Comparison of ENCODE assay signal across 18 cellular contexts in genomic region chr1:104120488-104120887, GRCh38.
DNase-seq lines count a peak whose midpoint lies in the region; FAIRE-seq and TF ChIP-seq lines count a peak whose summit lies in the region.
"Had no signal": no experiment of that assay in that cellular context is flagged by ENCODE, and none has a peak within 500 bp of the region (broad histone marks: within the 10 kb centered on the region; RNA-seq: fewer than 3 reads in every experiment).

No MANE protein-coding gene starts in this region.

- H3F3A ChIP-seq in DOHH2 (ENCODE audit: control insufficient read depth, insufficient read depth) (no peaks in the 10 kb centered on the region), GM23248 (ENCODE audit: insufficient read depth) (no peaks in the 10 kb centered on the region)

- CTCF ChIA-PET in OCI-LY7 (lab: Charles Lee; ENCODE audit: unreplicated experiment): no interaction called here

- H3K27me3 ChIP-seq in DOHH2 (ENCODE audit: control insufficient read depth, low read length) (no peaks in the 10 kb centered on the region), endodermal cell (ENCODE audit: control insufficient read depth, insufficient read depth, low read length, poor library complexity, severe bottlenecking) (no peaks in the 10 kb centered on the region), GM23248 (replicated peaks; ENCODE audit: insufficient read depth) (no peaks in the 10 kb centered on the region)
- H3K27me3 ChIP-seq: testis had no signal

- peaks cover 6% of the 10 kb centered on the region for H3K4me1 Mint-ChIP-seq in endodermal cell
- H3K4me1 Mint-ChIP-seq: stimulated activated effector memory CD8-positive, alpha-beta T cell treated with anti-CD3 and anti-CD28 coated beads, Interleukin-12 subunit alpha, Interleukin-12 subunit beta, amount 100 ng/mL, for 72 hours; T-cell had no signal

- H4K20me1 ChIP-seq in DOHH2 (ENCODE audit: control insufficient read depth, insufficient read depth, low read depth, low read length): no peaks in the 10 kb centered on the region
- H4K20me1 ChIP-seq in OCI-LY7 (ENCODE audit: insufficient read depth, low read length): no peaks in the 10 kb centered on the region
- H4K20me1 ChIP-seq in GM23248 (ENCODE audit: insufficient read depth): no peaks in the 10 kb centered on the region

- H3K9me3 ChIP-seq in DOHH2 (ENCODE audit: control insufficient read depth, insufficient read depth, low read length) (0 out of 2 replicates have a peak, but pooled peaks cover under 1% of the 10 kb centered on the region), OCI-LY7 (ENCODE audit: low read length) (no peaks in the 10 kb centered on the region), endodermal cell (ENCODE audit: control insufficient read depth, low read length) (no peaks in the 10 kb centered on the region), GM23248 (ENCODE audit: low read depth) (no peaks in the 10 kb centered on the region)
- H3K9me3 ChIP-seq: testis had no signal

- H3K4me1 ChIP-seq in DOHH2 (ENCODE audit: control insufficient read depth, low read length): no peaks in the 10 kb centered on the region
- no peaks in the 10 kb centered on the region for H3K4me1 ChIP-seq in OCI-LY7 (ENCODE audit: insufficient read depth, low read length, poor library complexity, severe bottlenecking)
- no peaks in the 10 kb centered on the region for H3K4me1 ChIP-seq in endodermal cell (ENCODE audit: control insufficient read depth, insufficient read depth, low read length)
- no peaks in the 10 kb centered on the region for H3K4me1 ChIP-seq in GM23248 (ENCODE audit: insufficient read depth)
- H3K4me1 ChIP-seq: parathyroid adenoma, testis had no signal

- FAIRE-seq in A204.1 (lab: Jason Lieb, UNC): peak; percentile 71

- no peak overlapping the region for H3K27ac ChIP-seq in DOHH2 (ENCODE audit: low read depth, low read length)
- no peak overlapping the region for H3K27ac ChIP-seq in OCI-LY7 (ENCODE audit: low read depth, low read length, poor library complexity, severe bottlenecking)
- no peak overlapping the region for H3K27ac ChIP-seq in endodermal cell (ENCODE audit: low read depth, low read length)
- H3K27ac ChIP-seq in GM23248: no peak overlapping the region
- H3K27ac ChIP-seq: HL-60, parathyroid adenoma, testis had no signal

- no peaks in the 10 kb centered on the region for H3K36me3 Mint-ChIP-seq in endodermal cell (ENCODE audit: low read depth)
- H3K36me3 Mint-ChIP-seq: activated naive CD8-positive, alpha-beta T cell; stimulated activated effector memory CD8-positive, alpha-beta T cell treated with anti-CD3 and anti-CD28 coated beads, Interleukin-12 subunit alpha, Interleukin-12 subunit beta, amount 100 ng/mL, for 72 hours; T-cell had no signal

- no peak for DNase-seq in OCI-LY7 (ENCODE audit: low spot score)
- no peak for DNase-seq in endodermal cell
- no peak for DNase-seq in globus pallidus (ENCODE audit: low spot score)
- DNase-seq in activated gamma-delta T cell treated with Interleukin-2 at 50 U/mL for 16 hours: no peak
- DNase-seq in GM23248: no peak
- DNase-seq: activated CD4-positive, alpha-beta T cell treated with anti-CD3 and anti-CD28 coated beads for 4 hours; COR-L47; left cardiac atrium; mesenchymal stem cell; NCI-H1694 treated with DMSO at 0.1 percent for 48 hours; T-cell; testis had no signal

- H3K79me2 ChIP-seq in DOHH2 (ENCODE audit: control insufficient read depth, low read length) (no peaks in the 10 kb centered on the region), OCI-LY7 (ENCODE audit: insufficient read depth, low read depth, low read length) (no peaks in the 10 kb centered on the region), GM23248 (ENCODE audit: insufficient read depth) (no peaks in the 10 kb centered on the region)
- H3K79me2 ChIP-seq: parathyroid adenoma had no signal

- no TSS peak for BruUV-seq in OCI-LY7 (replicated peaks; lab: Mats Ljungman, UMichigan)

- POLR2A ChIA-PET in OCI-LY7 (lab: Charles Lee): no interaction called here

- no peaks in the 10 kb centered on the region for H3K9me3 Mint-ChIP-seq in endodermal cell

- no peak overlapping the region for H3K9ac ChIP-seq in endodermal cell (ENCODE audit: extremely low read depth, low read length, poor library complexity, severe bottlenecking)
- H3K9ac ChIP-seq in GM23248: no peak overlapping the region
- H3K9ac ChIP-seq: parathyroid adenoma had no signal

- H3K9me2 ChIP-seq in DOHH2 (replicated peaks; ENCODE audit: control insufficient read depth, low read length) (no peaks in the 10 kb centered on the region), OCI-LY7 (ENCODE audit: insufficient read depth, low read length) (no peaks in the 10 kb centered on the region), GM23248 (ENCODE audit: insufficient read depth) (no peaks in the 10 kb centered on the region)

- peak; percentile 32 for TF ChIP-seq CTCF in DOHH2 (IDR thresholded peaks at IDR 0.05; ENCODE audit: low read depth, low read length, poor library complexity, severe bottlenecking)
- peak; percentile 41; the same call in 1 of the 2 replicates for TF ChIP-seq CTCF in OCI-LY7 (conservative IDR thresholded peaks at IDR 0.05; ENCODE audit: low read length)
- TF ChIP-seq CTCF in endodermal cell (conservative IDR thresholded peaks at IDR 0.05): peak; percentile 72

- no peak overlapping the region for H3K4me3 Mint-ChIP-seq in endodermal cell
- H3K4me3 Mint-ChIP-seq: activated naive CD8-positive, alpha-beta T cell; stimulated activated effector memory CD8-positive, alpha-beta T cell treated with anti-CD3 and anti-CD28 coated beads, Interleukin-12 subunit alpha, Interleukin-12 subunit beta, amount 100 ng/mL, for 72 hours; T-cell had no signal

- H3K4me2 ChIP-seq in DOHH2 (ENCODE audit: low read length) (no peak overlapping the region), OCI-LY7 (ENCODE audit: low read length) (no peak overlapping the region), GM23248 (ENCODE audit: unreplicated experiment) (no peak overlapping the region)

- no peaks in the 10 kb centered on the region for H3K27me3 Mint-ChIP-seq in endodermal cell (ENCODE audit: insufficient read depth)
- H3K27me3 Mint-ChIP-seq: activated naive CD8-positive, alpha-beta T cell; T-cell had no signal

- H3K4me3 ChIP-seq in DOHH2 (ENCODE audit: low read length): no peak overlapping the region
- H3K4me3 ChIP-seq in OCI-LY7 (ENCODE audit: low read depth, low read length, poor library complexity, severe bottlenecking): no peak overlapping the region
- no peak overlapping the region for H3K4me3 ChIP-seq in endodermal cell (ENCODE audit: low read length)
- H3K4me3 ChIP-seq in GM23248: no peak overlapping the region
- H3K4me3 ChIP-seq: testis had no signal

- no peaks in the 10 kb centered on the region for H3K36me3 ChIP-seq in DOHH2 (ENCODE audit: control insufficient read depth, low read length)
- H3K36me3 ChIP-seq in OCI-LY7 (ENCODE audit: insufficient read depth, low read length): no peaks in the 10 kb centered on the region
- H3K36me3 ChIP-seq in endodermal cell (ENCODE audit: control insufficient read depth, insufficient read depth, low read length): no peaks in the 10 kb centered on the region
- no peaks in the 10 kb centered on the region for H3K36me3 ChIP-seq in GM23248 (ENCODE audit: low read depth)

- H2AFZ ChIP-seq in OCI-LY7 (ENCODE audit: low read length) (no peak overlapping the region), GM23248 (no peak overlapping the region)
- H2AFZ ChIP-seq: parathyroid adenoma had no signal

- H3K27ac Mint-ChIP-seq in endodermal cell: no peak overlapping the region
- H3K27ac Mint-ChIP-seq: activated naive CD8-positive, alpha-beta T cell; stimulated activated effector memory CD8-positive, alpha-beta T cell treated with anti-CD3 and anti-CD28 coated beads, Interleukin-12 subunit alpha, Interleukin-12 subunit beta, amount 100 ng/mL, for 72 hours; T-cell had no signal

- intact Hi-C loops in OCI-LY7 (cut with micrococcal nuclease; ENCODE audit: unreplicated experiment): no loop called here

- in situ Hi-C loops in GM23248 (cut with MboI): no loop called here
